9 cellular contexts compared by ENCODE assay signal in the genomic region with DNA sequence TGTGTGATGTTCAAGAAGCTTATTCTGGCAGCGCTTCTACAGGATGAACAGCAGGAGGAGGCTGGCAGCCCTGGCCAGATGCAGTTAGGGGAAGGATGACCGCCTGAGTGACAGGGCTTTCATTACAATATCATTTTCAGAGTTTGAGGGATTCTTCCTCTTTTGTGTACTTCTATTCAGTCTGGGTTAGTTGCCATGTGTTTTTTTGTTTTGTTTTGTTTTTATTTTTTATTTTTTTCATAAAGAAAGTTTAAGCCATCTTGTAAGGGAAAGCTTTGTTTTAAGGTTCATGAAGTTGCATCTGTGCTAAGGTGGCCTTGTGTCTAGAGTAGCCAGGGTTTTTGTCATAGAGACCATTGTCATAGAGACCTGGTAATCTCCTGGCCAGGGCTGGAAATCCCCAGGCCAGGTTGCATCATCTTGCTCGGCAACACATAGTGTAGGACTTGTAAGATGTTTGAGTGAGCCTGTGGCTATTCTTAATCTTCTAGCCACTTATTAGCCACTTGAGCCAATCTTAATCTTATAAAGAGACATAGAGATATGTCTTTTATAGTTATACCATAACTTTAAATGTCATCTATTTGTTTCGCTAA.
DNase-seq lines count a peak whose midpoint lies in the region; ATAC-seq and TF ChIP-seq lines count a peak whose summit lies in the region.
"Had no signal": no experiment of that assay in that cellular context is flagged by ENCODE, and none has a peak within 500 bp of the region (broad histone marks: within the 10 kb centered on the region; RNA-seq: fewer than 3 reads in every experiment).

No MANE protein-coding gene starts in this region.

- DNase-seq in GM04504 (ENCODE audit: low read depth) (peak; percentile 12), astrocyte of the spinal cord (ENCODE audit: low read depth, low spot score) (peak; percentile 23), NCI-H2107 (lab: John Stamatoyannopoulos, UW) (no peak), testis (no peak), RWPE1 (ENCODE audit: low spot score) (no peak)
- DNase-seq in stimulated activated CD4-positive, alpha-beta T cell treated with anti-CD3 and anti-CD28 coated beads, Interleukin-2, amount 100 ng/mL, for 24 hours, result no peak

- CTCF ChIA-PET in RWPE1 (lab: Yijun Ruan, JAX), result no interaction called here

- intact Hi-C loops in testis (cut with DNase I; ENCODE audit: low total_unique reads), result no loop called here

- H3K4me3 ChIP-seq in astrocyte of the spinal cord (ENCODE audit: low read depth, low read length) (no peak overlapping the region), testis (no peak overlapping the region)
- H3K4me3 ChIP-seq: prostate gland had no signal

- H3K4me1 ChIP-seq in testis, result no peaks in the 10 kb centered on the region
- H3K4me1 ChIP-seq: prostate gland had no signal

- POLR2A ChIA-PET in RWPE1 (lab: Yijun Ruan, JAX; ENCODE audit: low non-redundant PET), result no interaction called here

- ATAC-seq in GM21390 (IDR thresholded peaks at IDR 0.05; ENCODE audit: unreplicated experiment) (peak; percentile 80), HG03354 (IDR thresholded peaks at IDR 0.05; ENCODE audit: poor library complexity, severe bottlenecking, unreplicated experiment) (peak; percentile 96)

- H3K27me3 ChIP-seq in testis, result no peaks in the 10 kb centered on the region

- H3K9me3 ChIP-seq in testis, result no peaks in the 10 kb centered on the region
- H3K9me3 ChIP-seq: prostate gland had no signal

- no peak for TF ChIP-seq CTCF in astrocyte of the spinal cord (IDR thresholded peaks at IDR 0.05; ENCODE audit: low read depth, low read length)
- TF ChIP-seq CTCF in testis (IDR thresholded peaks at IDR 0.05), result no peak
- no peak for TF ChIP-seq CTCF in RWPE1 (conservative IDR thresholded peaks at IDR 0.05; ENCODE audit: low read depth)

- H3K27ac ChIP-seq in testis, result no peak overlapping the region
- no peak overlapping the region for H3K27ac ChIP-seq in RWPE1
- H3K27ac ChIP-seq: prostate gland had no signal

- 86 to 88% methylated on average over 4 of the region's 4 CpGs for WGBS in testis, 2 donors

- H3K36me3 ChIP-seq in testis (ENCODE audit: low read depth, missing control alignments), result no peaks in the 10 kb centered on the region
- H3K36me3 ChIP-seq: prostate gland had no signal

- in situ Hi-C loops in astrocyte of the spinal cord (cut with HindIII; ENCODE audit: low sequenced_read_pairs), result no loop called here

- TF ChIP-seq POLR2A in testis (IDR thresholded peaks at IDR 0.05), result no peak

Comparison
In these comparisons a context has a peak if more than half of its experiments do, and no peak if none do; other contexts are left out.
1. DNase-seq: peak in GM04504 (single experiment) and astrocyte of the spinal cord (single experiment); none in stimulated activated CD4-positive, alpha-beta T cell treated with anti-CD3 and anti-CD28 coated beads, Interleukin-2, amount 100 ng/mL, for 24 hours (0 of 2), NCI-H2107 (single experiment), testis (single experiment) and RWPE1 (single experiment).